16 cellular contexts compared by ENCODE assay signal in the genomic region with DNA sequence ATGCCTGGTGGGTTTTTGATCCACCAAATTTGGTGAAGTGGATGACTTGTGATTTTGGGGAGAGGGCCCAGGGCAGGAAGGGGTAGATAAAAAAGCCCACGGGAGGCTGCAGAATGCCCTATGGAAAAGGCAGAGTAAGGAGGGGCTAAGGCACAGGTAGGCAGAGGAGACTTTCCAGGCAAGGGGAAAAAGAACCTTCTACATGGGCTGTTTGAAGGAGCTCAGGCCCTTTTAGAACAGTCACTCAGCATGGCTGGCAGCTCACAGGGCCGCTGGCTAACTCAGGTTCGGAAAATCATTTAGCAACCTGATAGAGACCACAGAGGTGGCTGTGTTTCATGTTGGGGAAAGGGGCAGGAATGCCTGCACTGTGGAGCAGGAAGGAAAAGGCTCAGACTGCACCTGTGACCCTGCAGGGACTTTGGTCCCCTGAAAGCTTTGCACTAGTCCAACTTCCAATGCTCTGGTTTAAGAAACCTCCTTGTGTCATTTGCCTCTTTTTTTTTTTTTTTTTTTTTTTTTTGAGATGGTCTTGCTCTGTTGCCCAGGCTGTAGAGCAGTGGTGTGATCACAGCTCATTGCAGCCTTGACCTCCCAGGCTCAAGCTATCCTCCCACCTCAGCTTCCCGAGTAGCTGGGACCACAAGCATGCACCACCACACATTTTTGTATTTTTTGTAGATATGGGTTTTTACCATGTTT.
"Had no signal": no experiment of that assay in that cellular context is flagged by ENCODE, and none has a peak within 500 bp of the region (broad histone marks: within the 10 kb centered on the region; RNA-seq: fewer than 3 reads in every experiment).

No MANE protein-coding gene starts in this region.

- ATAC-seq: mucosa of descending colon; naive thymus-derived CD8-positive, alpha-beta T cell; right cardiac atrium; stimulated activated naive B cell treated with anti-CD40 and anti-IgM and Interleukin-4, amounts not matched to agents 10 μg/mL and 1 μg/mL and 100 μg/mL, for 72 hours had no signal

- H3K4me1 Mint-ChIP-seq: activated naive CD4-positive, alpha-beta T cell treated with anti-CD3 and anti-CD28 coated beads, Interleukin-2, amount 50 U/mL, for 24 hours; naive thymus-derived CD8-positive, alpha-beta T cell had no signal

- H3K27ac ChIP-seq: brain microvascular endothelial cell, spleen had no signal

- H3K9me3 Mint-ChIP-seq: activated naive CD4-positive, alpha-beta T cell treated with anti-CD3 and anti-CD28 coated beads, Interleukin-2, amount 50 U/mL, for 24 hours; naive thymus-derived CD8-positive, alpha-beta T cell; stimulated activated naive B cell treated with anti-CD40 and anti-IgM and Interleukin-4, amounts not matched to agents 10 μg/mL and 1 μg/mL and 100 μg/mL, for 72 hours had no signal

- H3K36me3 ChIP-seq: brain microvascular endothelial cell, spleen had no signal

- H3K27me3 ChIP-seq: brain microvascular endothelial cell, spleen had no signal

- H3K4me3 Mint-ChIP-seq: activated naive CD4-positive, alpha-beta T cell treated with anti-CD3 and anti-CD28 coated beads, Interleukin-2, amount 50 U/mL, for 24 hours; naive thymus-derived CD8-positive, alpha-beta T cell; stimulated activated naive B cell treated with anti-CD40 and anti-IgM and Interleukin-4, amounts not matched to agents 10 μg/mL and 1 μg/mL and 100 μg/mL, for 72 hours had no signal

- DNase-seq: activated CD4-positive, alpha-beta T cell treated with anti-CD3 and anti-CD28 coated beads, Interleukin-2, amount 50 U/mL, for 1 hour; amniotic stem cell; brain microvascular endothelial cell; cerebellar nuclear complex; dermis blood vessel endothelial cell; erythroblast; left cardiac atrium; mucosa of descending colon; naive thymus-derived CD8-positive, alpha-beta T cell; right cardiac atrium; spleen; stimulated activated CD4-positive, alpha-beta T cell treated with anti-CD3 and anti-CD28 coated beads, Interleukin-1b, Interleukin-23, amount 100 ng/mL, for 48 hours; stimulated activated naive B cell treated with anti-CD40 and anti-IgM and Interleukin-4, amounts not matched to agents 10 μg/mL and 1 μg/mL and 100 μg/mL, for 72 hours; T-helper 2 cell; trophoblast cell had no signal

- H3K27me3 Mint-ChIP-seq: activated naive CD4-positive, alpha-beta T cell treated with anti-CD3 and anti-CD28 coated beads, Interleukin-2, amount 50 U/mL, for 24 hours; stimulated activated naive B cell treated with anti-CD40 and anti-IgM and Interleukin-4, amounts not matched to agents 10 μg/mL and 1 μg/mL and 100 μg/mL, for 72 hours had no signal

- H3K36me3 Mint-ChIP-seq: activated naive CD4-positive, alpha-beta T cell treated with anti-CD3 and anti-CD28 coated beads, Interleukin-2, amount 50 U/mL, for 24 hours; naive thymus-derived CD8-positive, alpha-beta T cell; stimulated activated naive B cell treated with anti-CD40 and anti-IgM and Interleukin-4, amounts not matched to agents 10 μg/mL and 1 μg/mL and 100 μg/mL, for 72 hours had no signal

- H3K9me3 ChIP-seq: mucosa of descending colon, spleen had no signal

- H3K27ac Mint-ChIP-seq: activated naive CD4-positive, alpha-beta T cell treated with anti-CD3 and anti-CD28 coated beads, Interleukin-2, amount 50 U/mL, for 24 hours; naive thymus-derived CD8-positive, alpha-beta T cell; stimulated activated naive B cell treated with anti-CD40 and anti-IgM and Interleukin-4, amounts not matched to agents 10 μg/mL and 1 μg/mL and 100 μg/mL, for 72 hours had no signal

- H3K4me3 ChIP-seq: mucosa of descending colon, spleen had no signal
